Comparison of ENCODE assay signal across 8 cellular contexts in the genomic region with DNA sequence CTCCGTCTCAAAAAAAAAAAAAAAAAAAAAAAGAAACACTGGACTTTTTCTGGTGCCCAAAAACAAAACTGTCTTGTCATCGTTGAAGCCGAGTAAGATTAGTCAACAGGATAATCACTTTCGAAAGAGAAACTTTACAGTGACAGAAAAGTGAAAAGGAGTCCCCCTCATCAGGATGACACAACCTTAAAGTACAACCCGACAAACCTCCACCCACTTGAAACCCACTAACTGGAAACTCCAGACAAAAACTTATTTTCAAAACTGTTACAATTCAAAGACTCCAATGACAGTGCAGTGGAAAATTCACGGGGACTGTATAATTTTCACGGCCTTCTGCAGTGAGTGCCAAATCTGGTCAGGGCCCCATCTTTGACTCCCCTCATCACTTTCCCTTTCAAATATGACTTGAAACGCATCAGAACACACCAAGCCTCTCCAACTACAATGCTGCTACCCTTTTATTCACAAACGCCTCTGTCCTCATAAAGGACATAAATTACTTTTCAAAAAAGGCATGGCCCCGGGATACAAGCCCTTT. TPM values are rescaled to one million over a fixed set of nuclear protein-coding genes. Genes with fewer than 3 reads are reported as not detected.
DNase-seq lines count a peak whose midpoint lies in the region; ATAC-seq and TF ChIP-seq lines count a peak whose summit lies in the region.

No MANE protein-coding gene starts in this region.

- peak overlapping the region; percentile 74 for H3K4me2 ChIP-seq in neuronal stem cell (ENCODE audit: insufficient read depth, low read length, poor library complexity, severe bottlenecking)

- H3K27me3 ChIP-seq in neuronal stem cell (ENCODE audit: control insufficient read depth in 3 of 3, insufficient read depth in 3 of 3, low read depth in 1 of 3, low read length in 3 of 3): no peaks in the 10 kb centered on the region
- no peaks in the 10 kb centered on the region for H3K27me3 ChIP-seq in aorta (ENCODE audit: control insufficient read depth in 1 of 2, insufficient read depth in 2 of 2, low read length in 1 of 2)

- no peaks in the 10 kb centered on the region for H3K9me3 Mint-ChIP-seq in activated CD4-positive, alpha-beta T cell treated with anti-CD3 and anti-CD28 coated beads for 36 hours (ENCODE audit: low read depth)

- no peak overlapping the region for H2BK12ac ChIP-seq in neuronal stem cell (ENCODE audit: low read length)

- DNase-seq in AG09309 (ENCODE audit: low read depth) (no peak), epithelial cell of esophagus (ENCODE audit: low read depth) (no peak), neuronal stem cell (ENCODE audit: low spot score) (no peak), aorta (no peak), NCI-H1092 treated with DMSO at 0.1 percent for 48 hours (lab: John Stamatoyannopoulos, UW) (no peak)
- DNase-seq in activated CD4-positive, alpha-beta T cell treated with anti-CD3 and anti-CD28 coated beads for 36 hours: peak; percentile 71

- H3K4me1 Mint-ChIP-seq in activated CD4-positive, alpha-beta T cell treated with anti-CD3 and anti-CD28 coated beads for 36 hours: peaks cover 39% of the 10 kb centered on the region

- H3K9me3 ChIP-seq in neuronal stem cell (replicated peaks in 1 of 2; ENCODE audit: control insufficient read depth in 2 of 2, insufficient read depth in 1 of 2, low read depth in 1 of 2, low read length in 2 of 2): no peaks in the 10 kb centered on the region
- no peaks in the 10 kb centered on the region for H3K9me3 ChIP-seq in aorta (ENCODE audit: control insufficient read depth, low read length)

- H2BK5ac ChIP-seq in neuronal stem cell (ENCODE audit: low read length): no peak overlapping the region

- CTCF ChIA-PET in activated CD4-positive, alpha-beta T cell treated with anti-CD3 and anti-CD28 coated beads for 36 hours (lab: Charles Lee): interaction anchor here (0.5 to 1.1 kb wide), 3 partner anchors 13 to 58 kb away, joined by 3 to 6 read pairs (median 4); no protein-coding TSS in a partner anchor

- peak overlapping the region; percentile 93 for H3K27ac Mint-ChIP-seq in activated CD4-positive, alpha-beta T cell treated with anti-CD3 and anti-CD28 coated beads for 36 hours

- H2BK120ac ChIP-seq in neuronal stem cell (ENCODE audit: low read depth, low read length): no peak overlapping the region

- ATAC-seq in GM19372 (IDR thresholded peaks at IDR 0.05; ENCODE audit: low read depth, unreplicated experiment): peak; percentile 57
- peak; percentile 58 for ATAC-seq in HG03460 (IDR thresholded peaks at IDR 0.05; ENCODE audit: unreplicated experiment)
- ATAC-seq in activated CD4-positive, alpha-beta T cell treated with anti-CD3 and anti-CD28 coated beads for 36 hours: peak; percentile 83
- ATAC-seq in aorta (ENCODE audit: low FRiP score): peak; percentile 10

- no peak overlapping the region for H2AK5ac ChIP-seq in neuronal stem cell (ENCODE audit: low read depth, low read length)

- H3K79me1 ChIP-seq in neuronal stem cell (ENCODE audit: low read depth, low read length): peaks cover 2% of the 10 kb centered on the region

- POLR2A ChIA-PET in activated CD4-positive, alpha-beta T cell treated with anti-CD3 and anti-CD28 coated beads for 36 hours (lab: Charles Lee): interaction anchor here (0.5 to 2.0 kb wide), 10 partner anchors 13 to 328 kb away, joined by 3 to 8 read pairs (median 4); partner anchors contain the start of genes IPO7 and ZNF143

- peak overlapping the region; percentile 97 for H2AFZ ChIP-seq in neuronal stem cell (ENCODE audit: low read length)

- H4K8ac ChIP-seq in neuronal stem cell (ENCODE audit: low read depth, low read length): no peak overlapping the region

- no peaks in the 10 kb centered on the region for H3K36me3 ChIP-seq in neuronal stem cell (replicated peaks in 1 of 2; ENCODE audit: control insufficient read depth in 2 of 2, insufficient read depth in 2 of 2, low read length in 2 of 2)
- H3K36me3 ChIP-seq in aorta (ENCODE audit: control insufficient read depth in 1 of 2, insufficient read depth in 2 of 2, low read length in 1 of 2): no peaks in the 10 kb centered on the region

- H3K4me1 ChIP-seq in neuronal stem cell (ENCODE audit: control insufficient read depth in 2 of 2, insufficient read depth in 1 of 2, low read depth in 1 of 2, low read length in 2 of 2): peaks cover 2 to 4% of the 10 kb centered on the region in 2 donors
- no peaks in the 10 kb centered on the region for H3K4me1 ChIP-seq in aorta (ENCODE audit: control insufficient read depth in 1 of 2, insufficient read depth in 2 of 2, low read length in 2 of 2)

- no peak overlapping the region for H3K18ac ChIP-seq in neuronal stem cell (ENCODE audit: low read length)

- no peak overlapping the region for H4K91ac ChIP-seq in neuronal stem cell (ENCODE audit: low read depth, low read length, poor library complexity)

- no peak overlapping the region for H2BK15ac ChIP-seq in neuronal stem cell (ENCODE audit: low read length)

- no peak overlapping the region for H3K9ac ChIP-seq in neuronal stem cell (ENCODE audit: low read depth, low read length, poor library complexity)

- intact Hi-C loops in activated CD4-positive, alpha-beta T cell treated with anti-CD3 and anti-CD28 coated beads for 36 hours (cut with DNase I, micrococcal nuclease): loop anchor here (1.0 to 10.0 kb wide), 18 partner anchors 13 to 1041 kb away; partner anchors contain the start of genes IPO7 (in 2 of the 2), TMEM41B (in 2 of the 2), ADM (in 1 of the 2) and WEE1 (in 1 of the 2)
- intact Hi-C loops in aorta (cut with DNase I): loop anchor here in 1 of 2 donors (5.0 to 10.0 kb wide), 2 partner anchors 89 to 243 kb away; no protein-coding TSS in a partner anchor

- no peak overlapping the region for H3K23ac ChIP-seq in neuronal stem cell (ENCODE audit: low read depth, low read length, poor library complexity)

- peak overlapping the region; percentile 85 for H3K4me3 ChIP-seq in AG09309 (ENCODE audit: control insufficient read depth, low read depth, low read length)
- peak overlapping the region; percentile 74 for H3K4me3 ChIP-seq in epithelial cell of esophagus (ENCODE audit: low read length)
- peak overlapping the region; percentile 98 to 99 for H3K4me3 ChIP-seq in neuronal stem cell (ENCODE audit: low read length in 2 of 2)
- peak overlapping the region; percentile 76 to 100 for H3K4me3 ChIP-seq in aorta (ENCODE audit: low read length in 2 of 2)

- TF ChIP-seq CTCF in AG09309 (IDR thresholded peaks at IDR 0.05; ENCODE audit: control insufficient read depth, insufficient read depth, low read depth, low read length, missing control alignments) (no peak), epithelial cell of esophagus (IDR thresholded peaks at IDR 0.05; ENCODE audit: insufficient read depth, low read depth, low read length, missing control alignments) (no peak)

- H3K4ac ChIP-seq in neuronal stem cell (ENCODE audit: low read length): no peak overlapping the region

- H3K14ac ChIP-seq in neuronal stem cell (ENCODE audit: low read length): no peak overlapping the region

- peaks cover 3% of the 10 kb centered on the region for H3K36me3 Mint-ChIP-seq in activated CD4-positive, alpha-beta T cell treated with anti-CD3 and anti-CD28 coated beads for 36 hours (ENCODE audit: low read depth)

- H3K27me3 Mint-ChIP-seq in activated CD4-positive, alpha-beta T cell treated with anti-CD3 and anti-CD28 coated beads for 36 hours: peaks cover 6% of the 10 kb centered on the region

- H3K4me3 Mint-ChIP-seq in activated CD4-positive, alpha-beta T cell treated with anti-CD3 and anti-CD28 coated beads for 36 hours: peak overlapping the region; percentile 87

- H3K27ac ChIP-seq in neuronal stem cell (replicated peaks; ENCODE audit: low read length) (no peak overlapping the region), aorta (ENCODE audit: low read depth in 1 of 2, low read length in 2 of 2) (peak overlapping the region; percentile 84 to 98)

- WGBS in neuronal stem cell (ENCODE audit: extremely low coverage in 2 of 2, insufficient read length in 2 of 2, insufficient replicate concordance in 1 of 2), 2 donors: no CpG with 5 or more reads among the region's 10 CpGs
- WGBS in aorta, 2 donors: 3 to 4% methylated on average over 9 of the region's 10 CpGs

RNA-seq across cellular contexts. Expression of gene DENND5A, which starts 1.2 kb away (rescaled TPM):
- total RNA-seq in activated CD4-positive, alpha-beta T cell treated with anti-CD3 and anti-CD28 coated beads for 36 hours: 10 to 100 TPM; 43.6 to 62.6 TPM
- 72.7 TPM for polyA plus RNA-seq in neuronal stem cell (2013, experiment 1 of 2)
- 73.8 TPM for polyA plus RNA-seq in neuronal stem cell (2013, experiment 2 of 2)
- 100 to 1,000 TPM; 129 to 155 TPM for total RNA-seq in aorta
- polyA plus RNA-seq in aorta: 10 to 100 TPM; 56.0 to 63.5 TPM

RNA-seq across cellular contexts. Expression of gene TMEM41B, which starts 50.5 kb away (rescaled TPM):
- total RNA-seq in activated CD4-positive, alpha-beta T cell treated with anti-CD3 and anti-CD28 coated beads for 36 hours: 10 to 100 TPM; 20.2 to 29.3 TPM
- 36.8 TPM for polyA plus RNA-seq in neuronal stem cell (2013, experiment 1 of 2)
- polyA plus RNA-seq in neuronal stem cell (2013, experiment 2 of 2): 38.9 TPM
- 10 to 100 TPM; 28.8 to 31.4 TPM for total RNA-seq in aorta
- polyA plus RNA-seq in aorta: 10 to 100 TPM in 1 of 2 donors, 1 to 10 TPM in 1; 2.3 to 23.3 TPM

Comparison
In these comparisons a context has a peak if more than half of its experiments do, and no peak if none do; other contexts are left out.
1. ATAC-seq: peak in every context shown above with its lines; median percentile 83 in activated CD4-positive, alpha-beta T cell treated with anti-CD3 and anti-CD28 coated beads for 36 hours; 58 in HG03460; 57 in GM19372; 10 in aorta.